18 cellular contexts compared by ENCODE assay signal in genomic region chr18:42525905-42526304, GRCh38.
"Had no signal": no experiment of that assay in that cellular context is flagged by ENCODE, and none has a peak within 500 bp of the region (broad histone marks: within the 10 kb centered on the region; RNA-seq: fewer than 3 reads in every experiment).

No MANE protein-coding gene starts in this region.

- DNase-seq: activated CD4-positive, alpha-beta T cell treated with anti-CD3 and anti-CD28 coated beads, Interleukin-2, amount 10 ng/mL, durations not matched to agents 7 days and 5 days; activated CD4-positive, CD25-positive, alpha-beta regulatory T cell; activated CD8-positive, alpha-beta memory T cell treated with anti-CD3 and anti-CD28 coated beads for 24 hours; activated naive CD4-positive, alpha-beta T cell treated with anti-CD3 and anti-CD28 coated beads, Interleukin-2, amount 50 U/mL, for 16 hours; endodermal cell; glutamatergic neuron; left cardiac atrium; nephron progenitor cell; stimulated activated CD4-positive, alpha-beta T cell treated with anti-CD3 and anti-CD28 coated beads, Interleukin-15, amount 100 ng/mL, for 24 hours; stimulated activated CD4-positive, alpha-beta T cell treated with anti-CD3 and anti-CD28 coated beads, Interleukin-4, amount 100 ng/mL, for 24 hours; stimulated activated naive CD8-positive, alpha-beta T cell treated with anti-CD3 and anti-CD28 coated beads, Interleukin-15, amount 100 ng/mL, for 72 hours; T-helper 2 cell had no signal

- H3K36me3 ChIP-seq: thoracic aorta had no signal

- ATAC-seq: left cardiac atrium; stimulated activated naive CD8-positive, alpha-beta T cell treated with anti-CD3 and anti-CD28 coated beads, Interleukin-15, amount 100 ng/mL, for 72 hours had no signal

- FAIRE-seq: TTC549 had no signal

- H3K9me3 ChIP-seq: thoracic aorta had no signal

- H3K4me3 Mint-ChIP-seq: activated CD4-positive, alpha-beta T cell treated with anti-CD3 and anti-CD28 coated beads, Interleukin-2, amount 10 ng/mL, durations not matched to agents 7 days and 5 days; brain; central memory CD8-positive, alpha-beta T cell; endodermal cell; memory B cell; nephron progenitor cell; stimulated activated naive CD8-positive, alpha-beta T cell treated with anti-CD3 and anti-CD28 coated beads, Interleukin-15, amount 100 ng/mL, for 72 hours had no signal

- H3K4me3 ChIP-seq: thoracic aorta had no signal

- H3K27ac ChIP-seq: thoracic aorta had no signal

- H3K36me3 Mint-ChIP-seq: brain, memory B cell had no signal

- H3K27me3 Mint-ChIP-seq: activated CD4-positive, alpha-beta T cell treated with anti-CD3 and anti-CD28 coated beads, Interleukin-2, amount 10 ng/mL, durations not matched to agents 7 days and 5 days; central memory CD8-positive, alpha-beta T cell; memory B cell; stimulated activated naive CD8-positive, alpha-beta T cell treated with anti-CD3 and anti-CD28 coated beads, Interleukin-15, amount 100 ng/mL, for 72 hours had no signal

- H3K9me3 Mint-ChIP-seq: activated CD4-positive, alpha-beta T cell treated with anti-CD3 and anti-CD28 coated beads, Interleukin-2, amount 10 ng/mL, durations not matched to agents 7 days and 5 days; activated T-helper 2 cell treated with anti-CD3 and anti-CD28 coated beads, Interferon-gamma antibody, Interleukin-2, Interleukin-4, amounts not matched to agents 10 μg/mL and 5 μg/mL and 100 μg/mL, durations not matched to agents 14 hours and 24 hours and 36 hours; endodermal cell; nephron progenitor cell had no signal

- H3K27ac Mint-ChIP-seq: activated CD4-positive, alpha-beta T cell treated with anti-CD3 and anti-CD28 coated beads, Interleukin-2, amount 10 ng/mL, durations not matched to agents 7 days and 5 days; activated T-helper 2 cell treated with anti-CD3 and anti-CD28 coated beads, Interferon-gamma antibody, Interleukin-2, Interleukin-4, amounts not matched to agents 10 μg/mL and 5 μg/mL and 100 μg/mL, durations not matched to agents 14 hours and 24 hours and 36 hours; brain; endodermal cell; memory B cell; nephron progenitor cell; stimulated activated naive CD8-positive, alpha-beta T cell treated with anti-CD3 and anti-CD28 coated beads, Interleukin-15, amount 100 ng/mL, for 72 hours had no signal

- H3K4me1 Mint-ChIP-seq: activated CD4-positive, alpha-beta T cell treated with anti-CD3 and anti-CD28 coated beads, Interleukin-2, amount 10 ng/mL, durations not matched to agents 7 days and 5 days; central memory CD8-positive, alpha-beta T cell; memory B cell; stimulated activated naive CD8-positive, alpha-beta T cell treated with anti-CD3 and anti-CD28 coated beads, Interleukin-15, amount 100 ng/mL, for 72 hours had no signal
